In the genomic region with DNA sequence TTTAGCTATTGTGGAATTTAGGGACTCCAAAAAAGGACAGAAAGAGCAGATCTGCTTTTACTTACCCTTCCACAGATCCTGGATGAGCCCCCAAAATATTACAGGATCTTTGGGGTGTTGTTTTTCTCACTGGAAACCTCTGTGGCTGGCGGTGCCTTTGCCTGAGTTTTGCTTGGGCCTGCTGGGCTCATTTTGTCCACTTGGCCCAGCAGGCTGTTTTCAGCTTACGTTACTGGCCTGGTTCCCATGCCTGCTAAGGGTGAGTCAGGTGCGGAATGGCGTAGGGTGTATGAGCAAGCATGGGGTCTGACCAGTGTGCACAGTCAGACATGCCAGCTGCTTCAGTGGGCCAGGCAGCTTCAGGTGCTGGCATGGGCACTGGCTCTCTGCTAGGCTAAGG, we compare ENCODE assay signal across 29 cellular contexts. TPM values are rescaled to one million over a fixed set of nuclear protein-coding genes. Genes with fewer than 3 reads are reported as not detected.
DNase-seq lines count a peak whose midpoint lies in the region; ATAC-seq and TF ChIP-seq lines count a peak whose summit lies in the region.
"Had no signal": no experiment of that assay in that cellular context is flagged by ENCODE, and none has a peak within 500 bp of the region (broad histone marks: within the 10 kb centered on the region; RNA-seq: fewer than 3 reads in every experiment).

No MANE protein-coding gene starts in this region.

- H3K9me3 ChIP-seq in GM23248 (ENCODE audit: low read depth) (no peaks in the 10 kb centered on the region), RWPE2 (ENCODE audit: severe bottlenecking) (no peaks in the 10 kb centered on the region)
- H3K9me3 ChIP-seq: neutrophil, right lobe of liver had no signal

- H3F3A ChIP-seq in GM23248 (ENCODE audit: insufficient read depth) = no peaks in the 10 kb centered on the region

- H3K4me1 ChIP-seq in GM23248 (ENCODE audit: insufficient read depth) = no peaks in the 10 kb centered on the region
- H3K4me1 ChIP-seq in RWPE2 (ENCODE audit: insufficient read depth, poor library complexity, severe bottlenecking) = no peaks in the 10 kb centered on the region
- H3K4me1 ChIP-seq: breast epithelium, Caco-2, colonic mucosa, heart right ventricle, SJCRH30 had no signal

- 82% methylated on average over 4 of the region's 4 CpGs for WGBS in GM23248 (ENCODE audit: low coverage in 1 of 2, low lambda C conversion rate in 2 of 2, missing lambda C conversion rate in 2 of 2), 2 experiments

- DNase-seq in GM23248 (peak; percentile 4), HT1080 (ENCODE audit: low read depth) (peak; percentile 88), RWPE2 (ENCODE audit: low spot score) (peak; percentile 67), left lobe of liver (ENCODE audit: low spot score) (no peak), SHP77 treated with DMSO at 0.1 percent for 48 hours (lab: John Stamatoyannopoulos, UW) (no peak), cerebellar nuclear complex (lab: John Stamatoyannopoulos, UW) (no peak)
- DNase-seq: activated CD4-positive, alpha-beta T cell treated with anti-CD3 and anti-CD28 coated beads, Interleukin-2, amount 50 U/mL, for 4 hours; activated CD8-positive, alpha-beta memory T cell treated with anti-CD3 and anti-CD28 coated beads, Interleukin-2, amount 50 U/mL, for 4 hours; activated naive CD4-positive, alpha-beta T cell treated with anti-CD3 and anti-CD28 coated beads, Interleukin-2, amount 10 ng/mL, durations not matched to agents 7 days and 5 days; amniotic stem cell; Caco-2; colonic mucosa; effector CD8-positive, alpha-beta T cell; heart right ventricle; MM.1S; NCI-H1417 treated with DMSO at 0.1 percent for 48 hours; NCI-H2081; right lobe of liver; SJCRH30; stimulated activated CD4-positive, alpha-beta T cell treated with anti-CD3 and anti-CD28 coated beads, Interleukin-12 subunit alpha, Interleukin-12 subunit beta, amount 100 ng/mL, for 4 hours; stimulated activated CD4-positive, alpha-beta T cell treated with anti-CD3 and anti-CD28 coated beads, Interleukin-4, amount 100 ng/mL, for 4 hours; substantia nigra had no signal

- no peak overlapping the region for H3K4me2 ChIP-seq in GM23248 (ENCODE audit: unreplicated experiment)
- H3K4me2 ChIP-seq: BLaER1 treated with 17β-estradiol and CSF1 and Interleukin-3, amounts not matched to agents 10 nM and 100 nM had no signal

- in situ Hi-C loops in GM23248 (cut with MboI) = no loop called here

- H3K27me3 ChIP-seq in GM23248 (replicated peaks; ENCODE audit: insufficient read depth) (peaks cover 8% of the 10 kb centered on the region), RWPE2 (ENCODE audit: insufficient read depth, poor library complexity, severe bottlenecking) (no peaks in the 10 kb centered on the region)
- H3K27me3 ChIP-seq: BLaER1 treated with 17β-estradiol and CSF1 and Interleukin-3, amounts not matched to agents 10 nM and 100 nM; breast epithelium; colonic mucosa; neutrophil; right lobe of liver; SJCRH30 had no signal

- H3K9ac ChIP-seq in GM23248 = no peak overlapping the region
- H3K9ac ChIP-seq: BLaER1 treated with 17β-estradiol and CSF1 and Interleukin-3, amounts not matched to agents 10 nM and 100 nM had no signal

- H3K27ac ChIP-seq in GM23248 (no peak overlapping the region), RWPE2 (ENCODE audit: poor library complexity, severe bottlenecking) (no peak overlapping the region)
- H3K27ac ChIP-seq: BLaER1 treated with 17β-estradiol and CSF1 and Interleukin-3, amounts not matched to agents 10 nM and 100 nM; breast epithelium; colonic mucosa; heart right ventricle; neutrophil; right lobe of liver; SJCRH30 had no signal

- no peak for TF ChIP-seq CTCF in RWPE2 (IDR thresholded peaks at IDR 0.05; ENCODE audit: poor library complexity, severe bottlenecking)

- no peaks in the 10 kb centered on the region for H3K9me2 ChIP-seq in GM23248 (ENCODE audit: insufficient read depth)

- H3K36me3 ChIP-seq in GM23248 (ENCODE audit: low read depth) (no peaks in the 10 kb centered on the region), RWPE2 (ENCODE audit: low read depth) (no peaks in the 10 kb centered on the region)
- H3K36me3 ChIP-seq: breast epithelium, colonic mucosa, heart right ventricle, neutrophil, right lobe of liver, SJCRH30 had no signal

- no peak overlapping the region for H3K4me3 ChIP-seq in GM23248
- H3K4me3 ChIP-seq in RWPE2 (ENCODE audit: severe bottlenecking) = no peak overlapping the region
- H3K4me3 ChIP-seq: breast epithelium, colonic mucosa, heart right ventricle, right lobe of liver, SJCRH30 had no signal

- no peaks in the 10 kb centered on the region for H4K20me1 ChIP-seq in GM23248 (ENCODE audit: insufficient read depth)
- H4K20me1 ChIP-seq: BLaER1 treated with 17β-estradiol and CSF1 and Interleukin-3, amounts not matched to agents 10 nM and 100 nM had no signal

- peak; percentile 84 for ATAC-seq in RWPE2 (ENCODE audit: low read depth)
- peak; percentile 11 for ATAC-seq in left lobe of liver
- no peak for ATAC-seq in activated CD4-positive, CD25-positive, alpha-beta regulatory T cell treated with anti-CD3 and anti-CD28 coated beads, Interleukin-2, amount 50 U/mL, for 24 hours
- ATAC-seq: heart right ventricle; Panc1; right lobe of liver; stimulated activated memory B cell treated with anti-CD40 and anti-IgM and Interleukin-4, amounts not matched to agents 10 μg/mL and 1 μg/mL and 100 μg/mL, for 72 hours; WTC11 had no signal

- no peaks in the 10 kb centered on the region for H3K79me2 ChIP-seq in GM23248 (ENCODE audit: insufficient read depth)

- H2AFZ ChIP-seq in GM23248 = no peak overlapping the region

RNA-seq across cellular contexts. Expression of a gene that starts 45.8 kb away (rescaled TPM):
- 0.22 and 4.3 TPM in 2 replicates for total RNA-seq in GM23248 (2014; rRNA removed; shearing (Covaris generic))
- polyA plus RNA-seq in GM23248 (2016; fragmentation: Nextera tagmentation; extraction: Ambion mirVana) = 0.51 and 0.94 TPM in 2 replicates
- total RNA-seq in HT1080 (2014; rRNA removed; shearing (Covaris generic)) = 0.53 and 1.0 TPM in 2 replicates
- polyA plus RNA-seq in HT1080 (2015; cell fraction: cytosol; rRNA removed) = 1.1 and 2.0 TPM in 2 replicates
- 0.41 and 5.4 TPM in 2 replicates for polyA plus RNA-seq in HT1080 (2015; cell fraction: nucleus; rRNA removed)
- 554 TPM for total RNA-seq in left lobe of liver

RNA-seq across cellular contexts. Expression of a gene that starts 56.8 kb away (rescaled TPM):
- total RNA-seq in GM23248 (2014; rRNA removed; shearing (Covaris generic)) = 6.1 and 7.6 TPM in 2 replicates
- polyA plus RNA-seq in GM23248 (2016; fragmentation: Nextera tagmentation; extraction: Ambion mirVana) = 5.3 and 8.7 TPM in 2 replicates
- total RNA-seq in HT1080 (2014; rRNA removed; shearing (Covaris generic)) = 56.7 and 61.0 TPM in 2 replicates
- polyA plus RNA-seq in HT1080 (2015; cell fraction: cytosol; rRNA removed) = 64.5 and 70.8 TPM in 2 replicates
- 63.1 and 72.2 TPM in 2 replicates for polyA plus RNA-seq in HT1080 (2015; cell fraction: nucleus; rRNA removed)
- total RNA-seq in left lobe of liver = 4.9 TPM

Comparison
In these comparisons a context has a peak if more than half of its experiments do, and no peak if none do; other contexts are left out.
1. DNase-seq: peak in GM23248 (single experiment), HT1080 (single experiment) and RWPE2 (single experiment); none in left lobe of liver (single experiment), SHP77 treated with DMSO at 0.1 percent for 48 hours (single experiment) and cerebellar nuclear complex (0 of 2).
2. ATAC-seq: peak in RWPE2 (single experiment) and left lobe of liver (single experiment); none in activated CD4-positive, CD25-positive, alpha-beta regulatory T cell treated with anti-CD3 and anti-CD28 coated beads, Interleukin-2, amount 50 U/mL, for 24 hours (0 of 2).
3. RNA of a gene that starts 45.8 kb away (total RNA-seq): 554 TPM in left lobe of liver (single experiment); 0.53 to 1.0 TPM in HT1080 and 0.22 to 4.3 TPM in GM23248; every median in the first group is over 100 times any median in the second.